In genomic region chr1:150477320-150477719, GRCh38 we compare ENCODE assay signal across 13 cellular contexts. TPM values are rescaled to one million over a fixed set of nuclear protein-coding genes. Genes with fewer than 3 reads are reported as not detected.
A peak's percentile ranks its signal among the peaks of the same experiment; 100 is the strongest.
DNase-seq lines count a peak whose midpoint lies in the region; ATAC-seq, FAIRE-seq and TF ChIP-seq lines count a peak whose summit lies in the region.
"Had no signal": no experiment of that assay in that cellular context is flagged by ENCODE, and none has a peak within 500 bp of the region (broad histone marks: within the 10 kb centered on the region; RNA-seq: fewer than 3 reads in every experiment).

No MANE protein-coding gene starts in this region.

- H3K9ac ChIP-seq in astrocyte (ENCODE audit: low read length), result no peak overlapping the region
- no peak overlapping the region for H3K9ac ChIP-seq in neural progenitor cell

- peaks cover 33% of the 10 kb centered on the region for H3F3A ChIP-seq in neural progenitor cell (ENCODE audit: low read depth)

- ATAC-seq in Right ventricle myocardium inferior (peak; percentile 79), left colon (peak; percentile 74), HG03095 (IDR thresholded peaks at IDR 0.05; ENCODE audit: unreplicated experiment) (no peak)
- peak; percentile 36 for ATAC-seq in stimulated activated effector memory CD8-positive, alpha-beta T cell treated with anti-CD3 and anti-CD28 coated beads, Interleukin-12 subunit alpha, Interleukin-12 subunit beta, amount 100 ng/mL, for 72 hours

- H3K9me3 Mint-ChIP-seq in astrocyte (ENCODE audit: unreplicated experiment) (no peaks in the 10 kb centered on the region), neural progenitor cell (no peaks in the 10 kb centered on the region)
- H3K9me3 Mint-ChIP-seq in stimulated activated effector memory CD8-positive, alpha-beta T cell treated with anti-CD3 and anti-CD28 coated beads, Interleukin-12 subunit alpha, Interleukin-12 subunit beta, amount 100 ng/mL, for 72 hours, result no peaks in the 10 kb centered on the region

- H3K27ac ChIP-seq in right atrium auricular region, result peak overlapping the region in 1 of 2 donors; percentile 32
- no peak overlapping the region for H3K27ac ChIP-seq in astrocyte (ENCODE audit: low read depth, low read length)
- H3K27ac ChIP-seq in neural progenitor cell, result no peak overlapping the region

- H4K20me1 ChIP-seq in astrocyte (ENCODE audit: insufficient read depth, low read length) (no peaks in the 10 kb centered on the region), neural progenitor cell (ENCODE audit: low read depth) (peaks cover 4% of the 10 kb centered on the region)

- peaks cover under 1% of the 10 kb centered on the region for H3K36me3 Mint-ChIP-seq in astrocyte (ENCODE audit: low read depth, unreplicated experiment)
- peaks cover 24% of the 10 kb centered on the region for H3K36me3 Mint-ChIP-seq in stimulated activated effector memory CD8-positive, alpha-beta T cell treated with anti-CD3 and anti-CD28 coated beads, Interleukin-12 subunit alpha, Interleukin-12 subunit beta, amount 100 ng/mL, for 72 hours
- H3K36me3 Mint-ChIP-seq in neural progenitor cell, result peaks cover 5% of the 10 kb centered on the region

- H2AFZ ChIP-seq in astrocyte (ENCODE audit: low read depth, low read length) (no peak overlapping the region), neural progenitor cell (replicated peaks) (no peak overlapping the region)

- intact Hi-C loops in Right ventricle myocardium inferior (cut with DNase I) (no loop called here), left colon (cut with DNase I, micrococcal nuclease) (loop anchor here in 1 of 2 donors (10.0 kb wide), 1 partner anchor 57 kb away; no protein-coding TSS in a partner anchor)

- H3K4me2 ChIP-seq in astrocyte (ENCODE audit: low read length), result peak overlapping the region; percentile 39
- H3K4me2 ChIP-seq in neural progenitor cell, result no peak overlapping the region

- peaks cover 0 to 20% of the 10 kb centered on the region in 2 donors for H3K4me1 ChIP-seq in right atrium auricular region
- peaks cover 9% of the 10 kb centered on the region for H3K4me1 ChIP-seq in astrocyte (ENCODE audit: insufficient read depth, low read length)
- H3K4me1 ChIP-seq in neural progenitor cell, result no peaks in the 10 kb centered on the region

- no peak for FAIRE-seq in astrocyte (lab: Jason Lieb, UNC)

- no peaks in the 10 kb centered on the region for H3K27me3 Mint-ChIP-seq in astrocyte (ENCODE audit: low read depth, unreplicated experiment)
- H3K27me3 Mint-ChIP-seq in neural progenitor cell (ENCODE audit: insufficient read depth, low read depth), result peaks cover 3% of the 10 kb centered on the region

- H3K4me3 ChIP-seq in right atrium auricular region (no peak overlapping the region), astrocyte (ENCODE audit: insufficient read depth, low read depth, low read length) (no peak overlapping the region), neural progenitor cell (no peak overlapping the region)
- H3K4me3 ChIP-seq: upper lobe of left lung had no signal

- H3K4me3 Mint-ChIP-seq in astrocyte (ENCODE audit: unreplicated experiment) (no peak overlapping the region), neural progenitor cell (no peak overlapping the region)
- H3K4me3 Mint-ChIP-seq in stimulated activated effector memory CD8-positive, alpha-beta T cell treated with anti-CD3 and anti-CD28 coated beads, Interleukin-12 subunit alpha, Interleukin-12 subunit beta, amount 100 ng/mL, for 72 hours, result no peak overlapping the region

- H3K36me3 ChIP-seq in right atrium auricular region, result peaks cover 5% of the 10 kb centered on the region
- no peaks in the 10 kb centered on the region for H3K36me3 ChIP-seq in astrocyte (ENCODE audit: insufficient read depth, low read length)
- H3K36me3 ChIP-seq in neural progenitor cell, result no peaks in the 10 kb centered on the region

- no peak for TF ChIP-seq CTCF in right atrium auricular region (IDR thresholded peaks at IDR 0.05)
- no peak for TF ChIP-seq CTCF in astrocyte (IDR thresholded peaks at IDR 0.05; ENCODE audit: insufficient read depth, low read depth, low read length)
- TF ChIP-seq CTCF in neural progenitor cell (IDR thresholded peaks at IDR 0.05), result no peak

- no peaks in the 10 kb centered on the region for H3K9me3 ChIP-seq in right atrium auricular region
- no peaks in the 10 kb centered on the region for H3K9me3 ChIP-seq in astrocyte (ENCODE audit: insufficient read depth, low read depth, low read length)
- no peaks in the 10 kb centered on the region for H3K9me3 ChIP-seq in neural progenitor cell (ENCODE audit: low read depth)
- H3K9me3 ChIP-seq: upper lobe of left lung had no signal

- no peaks in the 10 kb centered on the region for H3K79me2 ChIP-seq in astrocyte (ENCODE audit: insufficient read depth, low read length)
- no peaks in the 10 kb centered on the region for H3K79me2 ChIP-seq in neural progenitor cell (ENCODE audit: low read depth)

- no peak for DNase-seq in Right ventricle myocardium inferior (ENCODE audit: missing footprints)
- DNase-seq in right atrium auricular region (ENCODE audit: low spot score), result no peak
- no peak for DNase-seq in astrocyte (ENCODE audit: low read depth)
- DNase-seq in left colon, result no peak
- DNase-seq in stimulated activated effector memory CD8-positive, alpha-beta T cell treated with anti-CD3 and anti-CD28 coated beads, Interleukin-12 subunit alpha, Interleukin-12 subunit beta, amount 100 ng/mL, for 72 hours (ENCODE audit: low spot score in 2 of 2), result no peak
- no peak for DNase-seq in neural progenitor cell (ENCODE audit: low spot score)
- no peak for DNase-seq in COLO829 (ENCODE audit: low spot score)
- DNase-seq: anterior cingulate cortex; NCI-H1694 treated with DMSO at 0.1 percent for 48 hours; stimulated activated CD4-positive, alpha-beta T cell treated with anti-CD3 and anti-CD28 coated beads, Interleukin-15, amount 100 ng/mL, for 24 hours; SW 1271; upper lobe of left lung had no signal

- no peaks in the 10 kb centered on the region for H3K27me3 ChIP-seq in right atrium auricular region
- H3K27me3 ChIP-seq in astrocyte (ENCODE audit: insufficient read depth, low read length), result no peaks in the 10 kb centered on the region
- H3K27me3 ChIP-seq in neural progenitor cell, result peaks cover 8% of the 10 kb centered on the region
- H3K27me3 ChIP-seq: upper lobe of left lung had no signal

- H3K4me1 Mint-ChIP-seq in astrocyte (ENCODE audit: low read depth, unreplicated experiment) (peaks cover 21% of the 10 kb centered on the region), neural progenitor cell (peaks cover 3% of the 10 kb centered on the region)
- peaks cover 6% of the 10 kb centered on the region for H3K4me1 Mint-ChIP-seq in stimulated activated effector memory CD8-positive, alpha-beta T cell treated with anti-CD3 and anti-CD28 coated beads, Interleukin-12 subunit alpha, Interleukin-12 subunit beta, amount 100 ng/mL, for 72 hours

- H3K27ac Mint-ChIP-seq in astrocyte (ENCODE audit: unreplicated experiment) (no peak overlapping the region), neural progenitor cell (no peak overlapping the region)
- peak overlapping the region; percentile 50 for H3K27ac Mint-ChIP-seq in stimulated activated effector memory CD8-positive, alpha-beta T cell treated with anti-CD3 and anti-CD28 coated beads, Interleukin-12 subunit alpha, Interleukin-12 subunit beta, amount 100 ng/mL, for 72 hours

RNA-seq across cellular contexts. Expression of gene TARS2, which starts 9.9 kb away (rescaled TPM):
- total RNA-seq in Right ventricle myocardium inferior (29.6 TPM), right atrium auricular region (10 to 100 TPM; 10.5 to 18.1 TPM), astrocyte (15.5 and 15.7 TPM in 2 replicates), left colon (10 to 100 TPM; 15.6 to 22.0 TPM), neural progenitor cell (ENCODE audit: low replicate concordance) (29.6 and 29.8 TPM in 2 replicates)

RNA-seq across cellular contexts. Expression of gene ECM1, which starts 30.6 kb away (rescaled TPM):
- total RNA-seq in Right ventricle myocardium inferior, result 24.1 TPM
- 10 to 100 TPM; 28.6 to 37.2 TPM for total RNA-seq in right atrium auricular region
- total RNA-seq in astrocyte, result 26.0 and 27.4 TPM in 2 replicates
- 1 to 10 TPM; 6.3 to 9.1 TPM for total RNA-seq in left colon
- 0.30 and 0.65 TPM in 2 replicates for total RNA-seq in neural progenitor cell (ENCODE audit: low replicate concordance)

RNA-seq across cellular contexts. Expression of gene FALEC, which starts 38.2 kb away (rescaled TPM):
- total RNA-seq in Right ventricle myocardium inferior (not detected), right atrium auricular region (not detected), astrocyte (0.43 TPM in 1 of 2 replicates, not detected in the other), left colon (not detected), neural progenitor cell (ENCODE audit: low replicate concordance) (0.96 TPM in 1 of 2 replicates, not detected in the other)
